ENCODE assay signal across 24 cellular contexts in genomic region chr6:158928068-158928467, GRCh38.
DNase-seq lines count a peak whose midpoint lies in the region; ATAC-seq, FAIRE-seq and TF ChIP-seq lines count a peak whose summit lies in the region.
"Had no signal": no experiment of that assay in that cellular context is flagged by ENCODE, and none has a peak within 500 bp of the region (broad histone marks: within the 10 kb centered on the region; RNA-seq: fewer than 3 reads in every experiment).

No MANE protein-coding gene starts in this region.

- WGBS in IMR-90 (ENCODE audit: extremely low coverage in 2 of 2, insufficient read length in 1 of 2), 2 experiments: no CpG with 5 or more reads among the region's 2 CpGs
- 21% methylated on average over 2 of the region's 2 CpGs for WGBS in K562 (ENCODE audit: insufficient coverage, low coverage, missing lambda C conversion rate)

- no peaks in the 10 kb centered on the region for H3K4me1 Mint-ChIP-seq in CD8-positive, alpha-beta memory T cell
- H3K4me1 Mint-ChIP-seq: B cell had no signal

- H3K27ac ChIP-seq in IMR-90 (ENCODE audit: insufficient read depth, low read length) (no peak overlapping the region), K562 (ENCODE audit: extremely low read depth, low read depth, low read length) (no peak overlapping the region)
- H3K27ac ChIP-seq in CD8-positive, alpha-beta memory T cell (ENCODE audit: low read depth, low read length): no peak overlapping the region
- H3K27ac ChIP-seq: 22Rv1; A549; BLaER1 treated with 17β-estradiol and CSF1 and Interleukin-3, amounts not matched to agents 10 nM and 100 nM; C4-2B had no signal

- in situ Hi-C loops in IMR-90 (cut with MboI; ENCODE audit: low sequenced_read_pairs): no loop called here
- in situ Hi-C loops in K562 (cut with MboI): no loop called here

- ATAC-seq in IMR-90 (ENCODE audit: low read depth): no peak
- no peak for ATAC-seq in K562
- no peak for ATAC-seq in GM21423 (IDR thresholded peaks at IDR 0.05; ENCODE audit: unreplicated experiment)
- ATAC-seq: A549; CD8-positive, alpha-beta T cell; GM12878 had no signal

- H3K36me3 ChIP-seq in IMR-90 (ENCODE audit: control insufficient read depth, insufficient read depth, low read length) (no peaks in the 10 kb centered on the region), K562 (ENCODE audit: control insufficient read depth, insufficient read depth, low read length) (no peaks in the 10 kb centered on the region)
- no peaks in the 10 kb centered on the region for H3K36me3 ChIP-seq in CD8-positive, alpha-beta memory T cell (ENCODE audit: insufficient read depth, low read length)
- H3K36me3 ChIP-seq: BLaER1 treated with 17β-estradiol and CSF1 and Interleukin-3, amounts not matched to agents 10 nM and 100 nM had no signal

- no peak overlapping the region for H3K23ac ChIP-seq in IMR-90 (ENCODE audit: low read depth, low read length)

- TF ChIP-seq CTCF in IMR-90 (conservative IDR thresholded peaks at IDR 0.05; ENCODE audit: low read depth, low read length) (no peak), K562 (IDR thresholded peaks at IDR 0.05 in 2 of 3, conservative IDR thresholded peaks at IDR 0.05 in 1 of 3; ENCODE audit: insufficient read depth in 2 of 3, low read depth in 1 of 3, low read length in 3 of 3) (no peak)

- no peak for DNase-seq in GM19239 (ENCODE audit: insufficient read length, low spot score)
- DNase-seq in IMR-90: no peak
- no peak for DNase-seq in K562 (ENCODE audit: extremely low read depth in 1 of 4, low spot score in 3 of 4)
- no peak for DNase-seq in CD8-positive, alpha-beta memory T cell
- DNase-seq in NCI-H2107 (lab: John Stamatoyannopoulos, UW): no peak
- DNase-seq: AML-193; CD4-positive, alpha-beta T cell; CD8-positive, alpha-beta T cell; COR-L47; DMS 273 treated with DMSO at 0.1 percent for 48 hours; DMS153; DMS53; DMS79; DND-41; EL; GDM1 had no signal

- TF ChIP-seq POLR2A in IMR-90 (IDR thresholded peaks at IDR 0.05; ENCODE audit: low read depth, low read length) (no peak), K562 (conservative IDR thresholded peaks at IDR 0.05) (no peak)

- H3K4me1 ChIP-seq in IMR-90 (ENCODE audit: control insufficient read depth, insufficient read depth, low read length): no peaks in the 10 kb centered on the region
- H3K4me1 ChIP-seq in K562 (replicated peaks in 1 of 2; ENCODE audit: control insufficient read depth in 2 of 2, insufficient read depth in 2 of 2, low read length in 2 of 2): peaks cover 0 to 12% of the 10 kb centered on the region in 2 experiments; a peak in 3 of 5 replicates
- H3K4me1 ChIP-seq in CD8-positive, alpha-beta memory T cell (ENCODE audit: insufficient read depth, low read length): no peaks in the 10 kb centered on the region

- H3K9ac ChIP-seq in IMR-90 (ENCODE audit: low read depth, low read length) (no peak overlapping the region), K562 (ENCODE audit: insufficient read depth in 1 of 2, low read depth in 2 of 2, low read length in 2 of 2) (no peak overlapping the region)
- H3K9ac ChIP-seq: BLaER1 treated with 17β-estradiol and CSF1 and Interleukin-3, amounts not matched to agents 10 nM and 100 nM had no signal

- CTCF ChIA-PET in IMR-90 (lab: Yijun Ruan, JAX): no interaction called here
- CTCF ChIA-PET in K562 (lab: Yijun Ruan, JAX; ENCODE audit: low intra/inter-chr PET ratio): no interaction called here
- CTCF ChIA-PET in CD8-positive, alpha-beta memory T cell (lab: Charles Lee): no interaction called here

- H2BK120ac ChIP-seq in IMR-90 (ENCODE audit: low read depth, low read length): no peak overlapping the region

- H3K79me1 ChIP-seq in IMR-90 (ENCODE audit: low read depth in 1 of 2, low read length in 2 of 2): no peaks in the 10 kb centered on the region

- no peak overlapping the region for H2AK5ac ChIP-seq in IMR-90 (ENCODE audit: low read depth, low read length)

- no peak overlapping the region for H3K18ac ChIP-seq in IMR-90 (ENCODE audit: low read depth, low read length)

- H3K27me3 Mint-ChIP-seq in CD8-positive, alpha-beta memory T cell: no peaks in the 10 kb centered on the region
- H3K27me3 Mint-ChIP-seq: B cell; CD4-positive, alpha-beta T cell had no signal

- H3K4me3 Mint-ChIP-seq in CD8-positive, alpha-beta memory T cell: no peak overlapping the region
- H3K4me3 Mint-ChIP-seq: B cell; CD4-positive, alpha-beta T cell; CD8-positive, alpha-beta T cell had no signal

- H3K4me2 ChIP-seq in IMR-90 (ENCODE audit: low read depth, low read length) (no peak overlapping the region), K562 (ENCODE audit: insufficient read depth, low read length) (no peak overlapping the region)
- H3K4me2 ChIP-seq: A549; BLaER1 treated with 17β-estradiol and CSF1 and Interleukin-3, amounts not matched to agents 10 nM and 100 nM had no signal

- H3K27ac Mint-ChIP-seq in CD8-positive, alpha-beta memory T cell: no peak overlapping the region
- H3K27ac Mint-ChIP-seq: B cell; CD4-positive, alpha-beta T cell; CD8-positive, alpha-beta T cell had no signal

- no peak overlapping the region for H3K4ac ChIP-seq in IMR-90 (ENCODE audit: low read depth, low read length)

- H3K4me3 ChIP-seq in IMR-90 (ENCODE audit: insufficient read depth, low read depth, low read length) (no peak overlapping the region), K562 (no peak overlapping the region)
- H3K4me3 ChIP-seq in CD8-positive, alpha-beta memory T cell (ENCODE audit: low read length): no peak overlapping the region
- H3K4me3 ChIP-seq: A549; BLaER1 treated with 17β-estradiol and CSF1 and Interleukin-3, amounts not matched to agents 10 nM and 100 nM; GM12878 had no signal

- H3K9me3 ChIP-seq in IMR-90 (ENCODE audit: control insufficient read depth, insufficient read depth, low read length) (no peaks in the 10 kb centered on the region), K562 (replicated peaks; ENCODE audit: control insufficient read depth, insufficient read depth, low read depth, low read length) (no peaks in the 10 kb centered on the region)
- no peaks in the 10 kb centered on the region for H3K9me3 ChIP-seq in CD8-positive, alpha-beta memory T cell (ENCODE audit: low read length)
- H3K9me3 ChIP-seq: A549 had no signal

- BruUV-seq in IMR-90 (replicated peaks; lab: Mats Ljungman, UMichigan) (no TSS peak), K562 (replicated peaks; lab: Mats Ljungman, UMichigan) (no TSS peak)

- H4K91ac ChIP-seq in IMR-90 (ENCODE audit: insufficient read depth, low read depth, low read length): no peak overlapping the region

- H3K14ac ChIP-seq in IMR-90 (replicated peaks; ENCODE audit: low read depth, low read length): no peak overlapping the region

- FAIRE-seq in GM19239 (lab: Jason Lieb, UNC) (peak; percentile 14), K562 (lab: Jason Lieb, UNC) (no peak)
- FAIRE-seq: A549, GM12878, GM12892 had no signal

- H3K27me3 ChIP-seq in IMR-90 (ENCODE audit: control insufficient read depth, insufficient read depth, low read length): no peaks in the 10 kb centered on the region
- H3K27me3 ChIP-seq in K562 (ENCODE audit: control insufficient read depth in 2 of 2, insufficient read depth in 2 of 2, low read length in 2 of 2): no peaks in the 10 kb centered on the region
- H3K27me3 ChIP-seq in CD8-positive, alpha-beta memory T cell (ENCODE audit: insufficient read depth, low read length, poor library complexity, severe bottlenecking): no peaks in the 10 kb centered on the region
- H3K27me3 ChIP-seq: BLaER1 treated with 17β-estradiol and CSF1 and Interleukin-3, amounts not matched to agents 10 nM and 100 nM had no signal

- no peak overlapping the region for H4K5ac ChIP-seq in IMR-90 (ENCODE audit: low read depth, low read length)

- H3K36me3 Mint-ChIP-seq in CD8-positive, alpha-beta memory T cell: peaks cover 0 to 4% (median 0%) of the 10 kb centered on the region in 3 donors
- H3K36me3 Mint-ChIP-seq: CD8-positive, alpha-beta T cell had no signal

- H4K8ac ChIP-seq in IMR-90 (ENCODE audit: low read depth in 2 of 2, low read length in 2 of 2): no peak overlapping the region

- dilution Hi-C loops in IMR-90 (cut with HindIII; ENCODE audit: low sequenced_read_pairs, unreplicated experiment): no loop called here

- H3K56ac ChIP-seq in IMR-90 (ENCODE audit: extremely low read depth, insufficient read depth, low read length): no peak overlapping the region

- no peaks in the 10 kb centered on the region for H3K79me2 ChIP-seq in K562 (ENCODE audit: control insufficient read depth, insufficient read depth, low read length)

- H4K20me1 ChIP-seq in IMR-90 (ENCODE audit: insufficient read depth, low read length) (no peaks in the 10 kb centered on the region), K562 (replicated peaks; ENCODE audit: control insufficient read depth, insufficient read depth, low read length) (no peaks in the 10 kb centered on the region)
- H4K20me1 ChIP-seq: BLaER1 treated with 17β-estradiol and CSF1 and Interleukin-3, amounts not matched to agents 10 nM and 100 nM had no signal

- no peak overlapping the region for H2AK9ac ChIP-seq in IMR-90 (replicated peaks; ENCODE audit: low read depth, low read length, poor library complexity)

- H3K9me3 Mint-ChIP-seq in CD8-positive, alpha-beta memory T cell: no peaks in the 10 kb centered on the region
- H3K9me3 Mint-ChIP-seq: CD4-positive, alpha-beta T cell had no signal

- 0 out of 2 replicates have a peak overlapping the region, but pooled peaks have one; percentile 32 for H2BK20ac ChIP-seq in IMR-90 (ENCODE audit: low read depth, low read length)

- intact Hi-C loops in IMR-90 (cut with micrococcal nuclease): no loop called here
- intact Hi-C loops in K562 (cut with micrococcal nuclease): no loop called here

- TF ChIP-seq RAD21 in IMR-90 (IDR thresholded peaks at IDR 0.05; ENCODE audit: low read length) (no peak), K562 (CRISPR knock-in tag; conservative IDR thresholded peaks at IDR 0.05 in 1 of 2, IDR thresholded peaks at IDR 0.05 in 1 of 2) (no peak)

- no peaks in the 10 kb centered on the region; the same call in 1 of the 2 replicates for H3K9me1 ChIP-seq in IMR-90 (ENCODE audit: insufficient read depth, low read length)
- no peaks in the 10 kb centered on the region for H3K9me1 ChIP-seq in K562 (ENCODE audit: control insufficient read depth, insufficient read depth, low read length)

- no peak for TF ChIP-seq EP300 in K562 (IDR thresholded peaks at IDR 0.05; ENCODE audit: low read length)

- H2AFZ ChIP-seq in IMR-90 (replicated peaks; ENCODE audit: low read length, poor library complexity) (no peak overlapping the region), K562 (ENCODE audit: low read depth, low read length) (no peak overlapping the region)

- H2BK15ac ChIP-seq in IMR-90 (ENCODE audit: low read depth, low read length): 0 out of 3 replicates have a peak overlapping the region, but pooled peaks have one; percentile 60

- H2BK5ac ChIP-seq in IMR-90 (ENCODE audit: low read depth, low read length, poor library complexity, severe bottlenecking): no peak overlapping the region

- POLR2A ChIA-PET in IMR-90 (lab: Charles Lee; ENCODE audit: unreplicated experiment): no interaction called here
- POLR2A ChIA-PET in K562 (lab: Yijun Ruan, JAX): interaction anchor here (0.6 kb wide), 1 partner anchor 11 kb away, joined by 3 read pairs; no protein-coding TSS in a partner anchor
- POLR2A ChIA-PET in CD8-positive, alpha-beta memory T cell (lab: Charles Lee): interaction anchor here (0.7 kb wide), 1 partner anchor 14 kb away, joined by 7 read pairs; no protein-coding TSS in a partner anchor

TF ChIP-seq in IMR-90, 13 proteins besides CTCF, POLR2A, EP300 and RAD21 (continues in another document):
- no peak for TF ChIP-seq MXI1 (IDR thresholded peaks at IDR 0.05; ENCODE audit: borderline replicate concordance, low read depth, low read length)

TF ChIP-seq in K562, 482 proteins besides CTCF, POLR2A, EP300 and RAD21 (continues in another document):
- TF ChIP-seq ZNF316 (IDR thresholded peaks at IDR 0.05): no peak
